Comparison of ENCODE assay signal across 8 cellular contexts in the genomic region with DNA sequence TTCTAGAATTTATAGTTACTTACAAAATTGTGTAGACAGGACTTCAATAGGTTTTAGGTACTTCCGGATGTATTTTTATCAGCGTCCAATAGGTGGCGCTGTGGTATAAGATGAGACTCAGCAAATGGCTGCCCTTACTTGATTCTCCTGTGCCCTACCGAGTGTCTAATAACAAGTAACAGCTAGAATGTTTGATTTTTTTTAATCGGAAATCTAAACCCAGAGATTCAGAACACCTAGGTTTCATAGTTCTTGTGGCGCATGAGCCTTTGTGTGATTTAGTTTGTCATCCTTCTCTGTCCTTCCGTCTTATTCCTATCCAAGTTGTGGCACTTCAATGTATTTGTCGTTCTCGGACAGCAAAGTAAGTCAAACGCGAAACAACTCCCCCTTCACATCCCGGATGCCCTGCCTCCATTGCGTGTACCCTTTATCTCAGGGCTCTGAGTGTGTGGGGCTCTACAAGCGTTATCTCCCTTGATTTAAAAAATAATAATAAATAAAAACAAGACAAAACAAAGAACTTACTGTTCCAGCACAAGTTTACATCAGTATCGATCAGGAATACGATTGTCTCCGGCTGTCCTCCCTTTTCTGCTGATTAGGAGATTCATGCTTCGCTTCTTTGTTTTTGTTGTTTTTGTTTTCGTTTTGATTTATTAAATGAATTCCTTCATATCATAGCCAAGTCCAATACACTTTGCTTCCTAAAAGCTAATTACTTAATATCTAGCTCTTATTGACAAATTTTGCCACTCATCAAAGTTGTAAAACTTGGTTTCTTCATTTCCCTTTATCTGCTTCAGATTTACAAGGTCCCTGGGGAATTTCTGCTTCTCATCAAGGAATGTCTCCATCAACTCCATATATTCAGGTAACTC. TPM values are rescaled to one million over a fixed set of nuclear protein-coding genes. Genes with fewer than 3 reads are reported as not detected.
DNase-seq lines count a peak whose midpoint lies in the region; TF ChIP-seq lines count a peak whose summit lies in the region.

No MANE protein-coding gene starts in this region.

- H3K4me3 Mint-ChIP-seq in osteocyte (ENCODE audit: unreplicated experiment), result peak overlapping the region; percentile 48

- H3K4me3 ChIP-seq in thymus (ENCODE audit: low read length), result peak overlapping the region; percentile 53

- 25% methylated on average over 19 of the region's 19 CpGs for WGBS in thymus

- TF ChIP-seq CTCF in osteocyte (IDR thresholded peaks at IDR 0.05), result peak; percentile 88

- H3K4me1 Mint-ChIP-seq in osteocyte (ENCODE audit: unreplicated experiment), result peaks cover 2% of the 10 kb centered on the region

- no peaks in the 10 kb centered on the region for H3K36me3 Mint-ChIP-seq in osteocyte (ENCODE audit: unreplicated experiment)

- in situ Hi-C loops in SK-MEL-5 (cut with HindIII; ENCODE audit: low pct_unique_long_range_greater_than_20kb, low sequenced_read_pairs), result no loop called here

- peaks cover 3% of the 10 kb centered on the region for H3K27me3 Mint-ChIP-seq in osteocyte (ENCODE audit: unreplicated experiment)

- H3K9me3 Mint-ChIP-seq in osteocyte (ENCODE audit: unreplicated experiment), result no peaks in the 10 kb centered on the region

- H3K27ac Mint-ChIP-seq in osteocyte (ENCODE audit: unreplicated experiment), result peak overlapping the region; percentile 9

- no peaks in the 10 kb centered on the region for H3K9me3 ChIP-seq in thymus (ENCODE audit: control insufficient read depth)

- H3K27me3 ChIP-seq in thymus (ENCODE audit: control insufficient read depth, insufficient read depth), result no peaks in the 10 kb centered on the region

- H3K4me1 ChIP-seq in thymus (ENCODE audit: control insufficient read depth, insufficient read depth, low read length), result no peaks in the 10 kb centered on the region

- DNase-seq in GDM1 (lab: John Stamatoyannopoulos, UW) (peak; percentile 64), HEK293T (ENCODE audit: extremely low spot score) (peak; percentile 75), NAMALWA (ENCODE audit: low spot score) (peak; percentile 94), SK-MEL-5 (ENCODE audit: low read depth, low spot score) (peak; percentile 92), glomerular endothelial cell (ENCODE audit: extremely low read depth, low read depth, low spot score) (peak; percentile 93), osteocyte (ENCODE audit: extremely low spot score, unreplicated experiment) (peak; percentile 87)
- DNase-seq in activated naive CD4-positive, alpha-beta T cell treated with anti-CD3 and anti-CD28 coated beads, Interleukin-2, amount 50 U/mL, for 16 hours, result peak; percentile 69

- H3K27ac ChIP-seq in thymus (ENCODE audit: low read depth), result no peak overlapping the region

- POLR2A ChIA-PET in HEK293T (lab: Yijun Ruan, JAX), result interaction anchor here (0.7 to 1.1 kb wide), 3 partner anchors 11 to 147 kb away, joined by 3 to 5 read pairs (median 3); no protein-coding TSS in a partner anchor

- H3K36me3 ChIP-seq in thymus (ENCODE audit: control insufficient read depth, insufficient read depth), result no peaks in the 10 kb centered on the region

- CTCF ChIA-PET in HEK293T (lab: Yijun Ruan, JAX), result interaction anchor here (0.5 to 1.8 kb wide), 10 partner anchors 11 to 389 kb away, joined by 3 to 11 read pairs (median 4); no protein-coding TSS in a partner anchor

TF ChIP-seq in HEK293T, 16 proteins besides CTCF, POLR2A, EP300 and RAD21:
- no peak for TF ChIP-seq FOXM1 (IDR thresholded peaks at IDR 0.05; ENCODE audit: borderline replicate concordance)
- TF ChIP-seq NFRKB (IDR thresholded peaks at IDR 0.05), result 0 out of 2 replicates have a peak, but pooled peaks have one; percentile 25
- TF ChIP-seq ELF4 (IDR thresholded peaks at IDR 0.05), result 0 out of 2 replicates have a peak, but pooled peaks have one; percentile 28
- 0 out of 2 replicates have a peak, but pooled peaks have one; percentile 34 for TF ChIP-seq L3MBTL2 (conservative IDR thresholded peaks at IDR 0.05)
TF ChIP-seq in HEK293T: peak in this region for 3.

RNA-seq across cellular contexts. Expression of a gene that starts 50.7 kb away (rescaled TPM):
- total RNA-seq in SK-MEL-5 (2014; rRNA removed; shearing (Covaris generic)), result 67.0 and 68.3 TPM in 2 replicates
- 47.9 and 59.8 TPM in 2 replicates for polyA plus RNA-seq in SK-MEL-5 (2015; cell fraction: cytosol; rRNA removed)
- 40.9 and 60.4 TPM in 2 replicates for polyA plus RNA-seq in SK-MEL-5 (2015; cell fraction: nucleus; rRNA removed)
- 35.2 and 43.3 TPM in 2 replicates for total RNA-seq in glomerular endothelial cell
- total RNA-seq in osteocyte, result 57.6 and 76.4 TPM in 2 replicates
- polyA plus RNA-seq in thymus, result 54.9 TPM
